ENCODE assay signal across 23 cellular contexts in genomic region chr18:21769206-21769605, GRCh38.
"Had no signal": no experiment of that assay in that cellular context is flagged by ENCODE, and none has a peak within 500 bp of the region (broad histone marks: within the 10 kb centered on the region; RNA-seq: fewer than 3 reads in every experiment).

No MANE protein-coding gene starts in this region.

- FAIRE-seq: frontal cortex, kidney had no signal

- H3K27me3 ChIP-seq: ascending aorta, cardiac muscle cell, esophagus squamous epithelium, tibial nerve, vagina had no signal

- H3K27ac Mint-ChIP-seq: activated CD4-positive, alpha-beta T cell treated with anti-CD3 and anti-CD28 coated beads, Interleukin-2, amount 10 ng/mL, durations not matched to agents 24 days and 14 days; activated CD8-positive, alpha-beta T cell treated with anti-CD3 and anti-CD28 coated beads, Interleukin-2, amount 10 ng/mL, durations not matched to agents 7 days and 5 days; activated naive CD4-positive, alpha-beta T cell treated with anti-CD3 and anti-CD28 coated beads, Interleukin-2, amount 10 ng/mL, durations not matched to agents 7 days and 5 days; nephron had no signal

- DNase-seq: activated CD4-positive, alpha-beta T cell treated with anti-CD3 and anti-CD28 coated beads, Interleukin-2, amount 10 ng/mL, durations not matched to agents 24 days and 14 days; activated CD8-positive, alpha-beta memory T cell treated with anti-CD3 and anti-CD28 coated beads, Interleukin-2, amount 50 U/mL, for 4 hours; activated CD8-positive, alpha-beta T cell treated with anti-CD3 and anti-CD28 coated beads, Interleukin-2, amount 10 ng/mL, durations not matched to agents 7 days and 5 days; activated effector memory CD4-positive, alpha-beta T cell treated with Interleukin-2 at 50 U/mL for 16 hours; activated naive CD4-positive, alpha-beta T cell treated with anti-CD3 and anti-CD28 coated beads, Interleukin-2, amount 10 ng/mL, durations not matched to agents 7 days and 5 days; activated T-cell treated with anti-CD3 and anti-CD28 coated beads, Interleukin-2, amount 50 U/mL, for 4 hours; dermis blood vessel endothelial cell; effector memory CD4-positive, alpha-beta T cell; esophagus squamous epithelium; kidney; midbrain; posterior cingulate gyrus; retina; stimulated activated CD4-positive, alpha-beta T cell treated with anti-CD3 and anti-CD28 coated beads, Interleukin-12 subunit alpha, Interleukin-12 subunit beta, amount 100 ng/mL, for 4 hours; stimulated activated CD4-positive, alpha-beta T cell treated with anti-CD3 and anti-CD28 coated beads, Interleukin-1b, Interleukin-23, amount 100 ng/mL, for 48 hours; stimulated activated naive CD8-positive, alpha-beta T cell treated with anti-CD3 and anti-CD28 coated beads, Interleukin-15, Interleukin-2, amounts not matched to agents 100 U/mL and 50 U/mL, for 24 hours had no signal

- H3K4me3 ChIP-seq: ascending aorta, cardiac muscle cell, esophagus squamous epithelium, tibial nerve, vagina had no signal

- H3K4me1 Mint-ChIP-seq: activated naive CD4-positive, alpha-beta T cell treated with anti-CD3 and anti-CD28 coated beads, Interleukin-2, amount 10 ng/mL, durations not matched to agents 7 days and 5 days had no signal

- H3K9me3 Mint-ChIP-seq: activated naive CD4-positive, alpha-beta T cell treated with anti-CD3 and anti-CD28 coated beads, Interleukin-2, amount 10 ng/mL, durations not matched to agents 7 days and 5 days; activated T-cell treated with anti-CD3 and anti-CD28 coated beads, Interleukin-2, amount 50 U/mL, for 4 hours; nephron had no signal

- ATAC-seq: activated CD8-positive, alpha-beta T cell treated with anti-CD3 and anti-CD28 coated beads, Interleukin-2, amount 10 ng/mL, durations not matched to agents 7 days and 5 days; activated T-cell treated with anti-CD3 and anti-CD28 coated beads, Interleukin-2, amount 50 U/mL, for 4 hours; left lobe of liver; stimulated activated naive CD8-positive, alpha-beta T cell treated with anti-CD3 and anti-CD28 coated beads, Interleukin-15, Interleukin-2, amounts not matched to agents 100 U/mL and 50 U/mL, for 24 hours had no signal

- H3K27ac ChIP-seq: ascending aorta, cardiac muscle cell, esophagus squamous epithelium, tibial nerve, vagina had no signal

- H3K4me3 Mint-ChIP-seq: activated CD4-positive, alpha-beta T cell treated with anti-CD3 and anti-CD28 coated beads, Interleukin-2, amount 10 ng/mL, durations not matched to agents 24 days and 14 days; activated CD8-positive, alpha-beta T cell treated with anti-CD3 and anti-CD28 coated beads, Interleukin-2, amount 10 ng/mL, durations not matched to agents 7 days and 5 days; activated naive CD4-positive, alpha-beta T cell treated with anti-CD3 and anti-CD28 coated beads, Interleukin-2, amount 10 ng/mL, durations not matched to agents 7 days and 5 days; activated T-cell treated with anti-CD3 and anti-CD28 coated beads, Interleukin-2, amount 50 U/mL, for 4 hours; nephron had no signal

- H3K9me3 ChIP-seq: ascending aorta, esophagus squamous epithelium, tibial nerve, vagina had no signal

- H3K27me3 Mint-ChIP-seq: activated CD4-positive, alpha-beta T cell treated with anti-CD3 and anti-CD28 coated beads, Interleukin-2, amount 10 ng/mL, durations not matched to agents 24 days and 14 days; activated naive CD4-positive, alpha-beta T cell treated with anti-CD3 and anti-CD28 coated beads, Interleukin-2, amount 10 ng/mL, durations not matched to agents 7 days and 5 days had no signal
